2 cellular contexts compared by ENCODE assay signal in the genomic region with DNA sequence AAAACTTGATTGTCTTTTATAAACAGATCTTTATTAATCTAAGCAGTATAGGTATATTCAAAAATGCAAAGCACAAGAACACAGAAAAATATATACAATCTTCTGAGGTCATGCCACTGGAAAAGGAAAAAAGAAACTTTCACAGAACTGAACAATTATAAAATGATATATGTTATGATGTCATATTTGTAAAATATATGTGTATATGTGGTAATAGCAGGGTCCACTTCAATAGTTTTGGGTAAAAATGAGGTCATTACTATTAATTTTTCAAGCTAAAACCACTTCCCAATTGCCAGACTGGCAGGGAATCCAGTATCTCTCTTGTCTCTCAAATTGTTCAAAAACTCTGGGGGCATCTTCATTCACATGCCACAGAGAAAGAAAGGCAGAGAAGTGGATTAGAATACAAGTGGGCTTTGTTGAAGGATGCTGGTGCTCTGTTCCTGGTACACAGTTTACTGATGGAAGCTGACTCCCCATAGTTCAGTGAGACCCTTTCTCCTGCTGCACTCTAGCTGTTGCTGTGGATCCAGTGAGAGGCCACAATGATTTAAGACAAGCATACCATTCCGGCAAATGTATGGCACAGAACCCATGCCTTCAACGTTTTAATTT.
TF ChIP-seq lines count a peak whose summit lies in the region.

No MANE protein-coding gene starts in this region.

TF ChIP-seq in HEK293, 187 proteins besides CTCF, POLR2A, EP300 and RAD21:
- TF ChIP-seq, protein P1, sequence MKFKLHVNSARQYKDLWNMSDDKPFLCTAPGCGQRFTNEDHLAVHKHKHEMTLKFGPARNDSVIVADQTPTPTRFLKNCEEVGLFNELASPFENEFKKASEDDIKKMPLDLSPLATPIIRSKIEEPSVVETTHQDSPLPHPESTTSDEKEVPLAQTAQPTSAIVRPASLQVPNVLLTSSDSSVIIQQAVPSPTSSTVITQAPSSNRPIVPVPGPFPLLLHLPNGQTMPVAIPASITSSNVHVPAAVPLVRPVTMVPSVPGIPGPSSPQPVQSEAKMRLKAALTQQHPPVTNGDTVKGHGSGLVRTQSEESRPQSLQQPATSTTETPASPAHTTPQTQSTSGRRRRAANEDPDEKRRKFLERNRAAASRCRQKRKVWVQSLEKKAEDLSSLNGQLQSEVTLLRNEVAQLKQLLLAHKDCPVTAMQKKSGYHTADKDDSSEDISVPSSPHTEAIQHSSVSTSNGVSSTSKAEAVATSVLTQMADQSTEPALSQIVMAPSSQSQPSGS (tag by site-specific recombination; IDR thresholded peaks at IDR 0.05; ENCODE audit: low read depth), result peak; percentile 63; the same call in 1 of the 2 replicates
- TF ChIP-seq ZNF169 (tag by site-specific recombination; IDR thresholded peaks at IDR 0.05) (no peak), ZNF623 (tag by site-specific recombination; IDR thresholded peaks at IDR 0.05) (no peak)
- TF ChIP-seq, protein P2, sequence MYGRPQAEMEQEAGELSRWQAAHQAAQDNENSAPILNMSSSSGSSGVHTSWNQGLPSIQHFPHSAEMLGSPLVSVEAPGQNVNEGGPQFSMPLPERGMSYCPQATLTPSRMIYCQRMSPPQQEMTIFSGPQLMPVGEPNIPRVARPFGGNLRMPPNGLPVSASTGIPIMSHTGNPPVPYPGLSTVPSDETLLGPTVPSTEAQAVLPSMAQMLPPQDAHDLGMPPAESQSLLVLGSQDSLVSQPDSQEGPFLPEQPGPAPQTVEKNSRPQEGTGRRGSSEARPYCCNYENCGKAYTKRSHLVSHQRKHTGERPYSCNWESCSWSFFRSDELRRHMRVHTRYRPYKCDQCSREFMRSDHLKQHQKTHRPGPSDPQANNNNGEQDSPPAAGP (tag by site-specific recombination; IDR thresholded peaks at IDR 0.05), result no peak

TF ChIP-seq in H1, 55 proteins besides CTCF, POLR2A, EP300 and RAD21 (continued from another document):
- TF ChIP-seq, protein P1 (IDR thresholded peaks at IDR 0.05; ENCODE audit: low read length), result no peak
